Comparison of ENCODE assay signal across 1 cellular context in genomic region chr7:157854066-157854891, GRCh38.
TF ChIP-seq lines count a peak whose summit lies in the region.

No MANE protein-coding gene starts in this region.

TF ChIP-seq in HepG2, 621 proteins besides CTCF, POLR2A, EP300 and RAD21 (continued from another document and continues in another):
- TF ChIP-seq ZNF326 (CRISPR knock-in tag; IDR thresholded peaks at IDR 0.05; ENCODE audit: borderline replicate concordance) (no peak), ZNF792 (CRISPR knock-in tag; IDR thresholded peaks at IDR 0.05) (no peak), ZBTB40 (IDR thresholded peaks at IDR 0.05) (no peak), ZBTB40 (CRISPR knock-in tag; IDR thresholded peaks at IDR 0.05) (no peak), ZNF616 (CRISPR knock-in tag; IDR thresholded peaks at IDR 0.05; ENCODE audit: low read depth) (no peak), KDM3A (CRISPR knock-in tag; IDR thresholded peaks at IDR 0.05; ENCODE audit: low read depth) (no peak), KLF15 (CRISPR knock-in tag; IDR thresholded peaks at IDR 0.05; ENCODE audit: borderline replicate concordance) (no peak), ZNF225 (CRISPR knock-in tag; IDR thresholded peaks at IDR 0.05) (0 out of 2 replicates have a peak, but pooled peaks have one; percentile 19), SIX4 (CRISPR knock-in tag; IDR thresholded peaks at IDR 0.05) (no peak), ZNF367 (CRISPR knock-in tag; IDR thresholded peaks at IDR 0.05; ENCODE audit: borderline replicate concordance) (no peak), ZNF724P (CRISPR knock-in tag; IDR thresholded peaks at IDR 0.05; ENCODE audit: borderline replicate concordance) (no peak), MNT (IDR thresholded peaks at IDR 0.05) (peak; percentile 24; the same call in 1 of the 2 replicates), ZNF441 (CRISPR knock-in tag; IDR thresholded peaks at IDR 0.05; ENCODE audit: borderline replicate concordance) (no peak), EZH2 (conservative IDR thresholded peaks at IDR 0.05; ENCODE audit: low read depth, low read length) (no peak), ZBTB7A (CRISPR knock-in tag; IDR thresholded peaks at IDR 0.05) (peak; percentile 34; the same call in 1 of the 2 replicates), ZNF75D (CRISPR knock-in tag; IDR thresholded peaks at IDR 0.05; ENCODE audit: borderline replicate concordance) (no peak), DPF2 (CRISPR knock-in tag; IDR thresholded peaks at IDR 0.05; ENCODE audit: borderline replicate concordance, low read depth) (0 out of 2 replicates have a peak, but pooled peaks have one; percentile 32), HNRNPK (IDR thresholded peaks at IDR 0.05; ENCODE audit: low read depth, low read length, poor library complexity, severe bottlenecking) (no peak), ZNF274 (CRISPR knock-in tag; IDR thresholded peaks at IDR 0.05) (peak; percentile 41; the same call in 1 of the 2 replicates), ZNF691 (CRISPR knock-in tag; IDR thresholded peaks at IDR 0.05; ENCODE audit: borderline replicate concordance, low read depth) (no peak), NFE2L1 (CRISPR knock-in tag; IDR thresholded peaks at IDR 0.05; ENCODE audit: borderline replicate concordance) (no peak), ZNF281 (CRISPR knock-in tag; IDR thresholded peaks at IDR 0.05; ENCODE audit: borderline replicate concordance) (peak; percentile 25; the same call in 1 of the 2 replicates), TAF1 (CRISPR knock-in tag; IDR thresholded peaks at IDR 0.05) (no peak), ZNF777 (CRISPR knock-in tag; IDR thresholded peaks at IDR 0.05) (no peak), HNRNPLL (IDR thresholded peaks at IDR 0.05; ENCODE audit: low read depth, low read length, poor library complexity, severe bottlenecking) (no peak), ZIK1 (CRISPR knock-in tag; IDR thresholded peaks at IDR 0.05; ENCODE audit: borderline replicate concordance, low read depth) (no peak), ZNF496 (CRISPR knock-in tag; IDR thresholded peaks at IDR 0.05; ENCODE audit: insufficient replicate concordance) (no peak), FOXO4 (CRISPR knock-in tag; conservative IDR thresholded peaks at IDR 0.05) (no peak), ARID5B (CRISPR knock-in tag; IDR thresholded peaks at IDR 0.05) (peak; percentile 67), POLR2AphosphoS2 (IDR thresholded peaks at IDR 0.05; ENCODE audit: low read depth, low read length) (no peak), THAP9 (CRISPR knock-in tag; IDR thresholded peaks at IDR 0.05; ENCODE audit: borderline replicate concordance) (peak; percentile 45; the same call in 1 of the 2 replicates), ZNF230 (CRISPR knock-in tag; IDR thresholded peaks at IDR 0.05) (no peak), NAIF1 (CRISPR knock-in tag; IDR thresholded peaks at IDR 0.05; ENCODE audit: borderline replicate concordance) (no peak)
